In genomic region chr11:130037058-130037457, GRCh38 we compare ENCODE assay signal across 13 cellular contexts. TPM values are rescaled to one million over a fixed set of nuclear protein-coding genes. Genes with fewer than 3 reads are reported as not detected.
DNase-seq lines count a peak whose midpoint lies in the region; ATAC-seq and TF ChIP-seq lines count a peak whose summit lies in the region.
"Had no signal": no experiment of that assay in that cellular context is flagged by ENCODE, and none has a peak within 500 bp of the region (broad histone marks: within the 10 kb centered on the region; RNA-seq: fewer than 3 reads in every experiment).

No MANE protein-coding gene starts in this region.

- H3K4me1 Mint-ChIP-seq in CD8-positive, alpha-beta T cell (ENCODE audit: low read depth): no peaks in the 10 kb centered on the region

- peaks cover 8% of the 10 kb centered on the region for H3K27me3 Mint-ChIP-seq in CD8-positive, alpha-beta T cell (ENCODE audit: low read depth)

- 49% methylated on average over 3 of the region's 3 CpGs for WGBS in right lobe of liver (ENCODE audit: insufficient coverage, low coverage, low lambda C conversion rate, missing lambda C conversion rate)

- no peaks in the 10 kb centered on the region for H3K9me3 Mint-ChIP-seq in CD8-positive, alpha-beta T cell
- H3K9me3 Mint-ChIP-seq: CD4-positive, alpha-beta T cell; dendritic cell treated with granulocyte-macrophage colony-stimulating factor and Interleukin-4, amounts not matched to agents 40 ng/mL and 50 ng/mL, for 4 days had no signal

- H3K4me3 ChIP-seq in MG63 (no peak overlapping the region), right lobe of liver (no peak overlapping the region)
- no peak overlapping the region for H3K4me3 ChIP-seq in CD8-positive, alpha-beta T cell (ENCODE audit: low read depth, low read length)
- H3K4me3 ChIP-seq: testis had no signal

- ATAC-seq in right lobe of liver (peak; percentile 63 to 75 (median 72)), GM21423 (IDR thresholded peaks at IDR 0.05; ENCODE audit: unreplicated experiment) (no peak), HG03432 (IDR thresholded peaks at IDR 0.05; ENCODE audit: unreplicated experiment) (no peak)
- ATAC-seq in CD8-positive, alpha-beta T cell: no peak

- no peaks in the 10 kb centered on the region for H3K27me3 ChIP-seq in MG63
- no peaks in the 10 kb centered on the region for H3K27me3 ChIP-seq in right lobe of liver
- H3K27me3 ChIP-seq in CD8-positive, alpha-beta T cell (ENCODE audit: insufficient read depth, low read length): no peaks in the 10 kb centered on the region
- H3K27me3 ChIP-seq: testis had no signal

- TF ChIP-seq POLR2A in right lobe of liver (IDR thresholded peaks at IDR 0.05): no peak

- CTCF ChIA-PET in CD8-positive, alpha-beta T cell (lab: Charles Lee): no interaction called here

- DNase-seq in Caki2 (ENCODE audit: low read depth) (peak; percentile 66), MG63 (peak; percentile 79), dermis blood vessel endothelial cell (peak; percentile 93), right lobe of liver (no peak), caudate nucleus (lab: John Stamatoyannopoulos, UW) (no peak)
- no peak for DNase-seq in CD8-positive, alpha-beta T cell
- DNase-seq: activated effector memory CD4-positive, alpha-beta T cell treated with anti-CD3 and anti-CD28 coated beads, Interleukin-2, amount 50 U/mL, for 16 hours; CD4-positive, alpha-beta T cell; stimulated activated CD4-positive, alpha-beta T cell treated with anti-CD3 and anti-CD28 coated beads, Interleukin-4, amount 100 ng/mL, for 24 hours; testis had no signal

- no peak for TF ChIP-seq CTCF in right lobe of liver (IDR thresholded peaks at IDR 0.05)
- no peak for TF ChIP-seq CTCF in CD8-positive, alpha-beta T cell (IDR thresholded peaks at IDR 0.05)

- H3K4me3 Mint-ChIP-seq in CD8-positive, alpha-beta T cell: no peak overlapping the region
- H3K4me3 Mint-ChIP-seq: CD4-positive, alpha-beta T cell; dendritic cell treated with granulocyte-macrophage colony-stimulating factor and Interleukin-4, amounts not matched to agents 40 ng/mL and 50 ng/mL, for 4 days had no signal

- no peaks in the 10 kb centered on the region for H3K4me1 ChIP-seq in right lobe of liver
- H3K4me1 ChIP-seq in CD8-positive, alpha-beta T cell (ENCODE audit: insufficient read depth, low read length): no peaks in the 10 kb centered on the region
- H3K4me1 ChIP-seq: testis had no signal

- intact Hi-C loops in right lobe of liver (cut with DNase I): no loop called here
- intact Hi-C loops in CD8-positive, alpha-beta T cell (cut with DNase I, micrococcal nuclease): no loop called here

- H3K27ac ChIP-seq in right lobe of liver (no peak overlapping the region), caudate nucleus (ENCODE audit: low read depth, low read length) (no peak overlapping the region)
- H3K27ac ChIP-seq in CD8-positive, alpha-beta T cell (ENCODE audit: low read depth, low read length): no peak overlapping the region
- H3K27ac ChIP-seq: testis had no signal

- H3K27ac Mint-ChIP-seq in CD8-positive, alpha-beta T cell: no peak overlapping the region
- H3K27ac Mint-ChIP-seq: CD4-positive, alpha-beta T cell; dendritic cell treated with granulocyte-macrophage colony-stimulating factor and Interleukin-4, amounts not matched to agents 40 ng/mL and 50 ng/mL, for 4 days had no signal

- H3K36me3 ChIP-seq in MG63: no peaks in the 10 kb centered on the region
- H3K36me3 ChIP-seq in right lobe of liver: no peaks in the 10 kb centered on the region
- H3K36me3 ChIP-seq in CD8-positive, alpha-beta T cell (ENCODE audit: insufficient read depth, low read length): no peaks in the 10 kb centered on the region

- H3K9me3 ChIP-seq in MG63 (no peaks in the 10 kb centered on the region), right lobe of liver (no peaks in the 10 kb centered on the region)
- H3K9me3 ChIP-seq in CD8-positive, alpha-beta T cell (ENCODE audit: low read length): no peaks in the 10 kb centered on the region
- H3K9me3 ChIP-seq: testis had no signal

- no peaks in the 10 kb centered on the region for H3K36me3 Mint-ChIP-seq in CD8-positive, alpha-beta T cell

- in situ Hi-C loops in Caki2 (cut with HindIII; ENCODE audit: low pct_unique_long_range_greater_than_20kb, low sequenced_read_pairs): no loop called here

- POLR2A ChIA-PET in CD8-positive, alpha-beta T cell (lab: Charles Lee): no interaction called here

RNA-seq across cellular contexts. Expression of gene APLP2, which starts 32.6 kb away (rescaled TPM):
- total RNA-seq in Caki2 (2014; rRNA removed; shearing (Covaris generic); ENCODE audit: low replicate concordance): 143 and 169 TPM in 2 replicates
- 369 and 426 TPM in 2 replicates for total RNA-seq in MG63 (2014; rRNA removed; shearing (Covaris generic); ENCODE audit: low replicate concordance)
- total RNA-seq in dermis blood vessel endothelial cell (986 and 1,136 TPM in 2 replicates), right lobe of liver (100 to 1,000 TPM; 184 to 255 (median 252) TPM)
- 10 to 100 TPM; 23.2 to 24.7 TPM for total RNA-seq in CD8-positive, alpha-beta T cell

RNA-seq across cellular contexts. Expression of gene PRDM10, which starts 34.4 kb away (rescaled TPM):
- total RNA-seq in Caki2 (2014; rRNA removed; shearing (Covaris generic); ENCODE audit: low replicate concordance): 0.70 and 1.5 TPM in 2 replicates
- total RNA-seq in MG63 (2014; rRNA removed; shearing (Covaris generic); ENCODE audit: low replicate concordance): 3.6 and 4.9 TPM in 2 replicates
- total RNA-seq in dermis blood vessel endothelial cell (7.1 and 9.0 TPM in 2 replicates), right lobe of liver (1 to 10 TPM; 3.4 to 6.8 (median 4.4) TPM)
- total RNA-seq in CD8-positive, alpha-beta T cell: 1 to 10 TPM; 9.2 TPM

Comparison
In these comparisons a context has a peak if more than half of its experiments do, and no peak if none do; other contexts are left out.
1. DNase-seq: peak in Caki2 (single experiment), MG63 (single experiment) and dermis blood vessel endothelial cell (single experiment); none in right lobe of liver (0 of 3), caudate nucleus (0 of 61) and CD8-positive, alpha-beta T cell (0 of 7).
2. ATAC-seq: peak in right lobe of liver (4 of 4); none in GM21423 (single experiment), HG03432 (single experiment) and CD8-positive, alpha-beta T cell (single experiment).